ENCODE assay signal across 23 cellular contexts in genomic region chr7:96306385-96307125, GRCh38. TPM values are rescaled to one million over a fixed set of nuclear protein-coding genes. Genes with fewer than 3 reads are reported as not detected.
DNase-seq lines count a peak whose midpoint lies in the region; ATAC-seq and TF ChIP-seq lines count a peak whose summit lies in the region.
"Had no signal": no experiment of that assay in that cellular context is flagged by ENCODE, and none has a peak within 500 bp of the region (broad histone marks: within the 10 kb centered on the region; RNA-seq: fewer than 3 reads in every experiment).

No MANE protein-coding gene starts in this region.

- peaks cover 49% of the 10 kb centered on the region for H3K79me2 ChIP-seq in mesendoderm (ENCODE audit: control insufficient read depth, insufficient read depth, low read length)

- H2AK5ac ChIP-seq in mesendoderm (ENCODE audit: low read length) = no peak overlapping the region

- no peaks in the 10 kb centered on the region for H3K27me3 Mint-ChIP-seq in CD14-positive monocyte (ENCODE audit: low read depth in 3 of 3)
- H3K27me3 Mint-ChIP-seq: activated naive CD4-positive, alpha-beta T cell treated with anti-CD3 and anti-CD28 coated beads, Interleukin-2, amount 10 ng/mL, durations not matched to agents 7 days and 5 days; activated T-cell treated with anti-CD3 and anti-CD28 coated beads, Interleukin-2, amount 50 U/mL, for 24 hours; effector memory CD8-positive, alpha-beta T cell; memory B cell; naive thymus-derived CD8-positive, alpha-beta T cell had no signal

- H3K23ac ChIP-seq in mesendoderm (ENCODE audit: low read length) = no peak overlapping the region

- H3K9ac ChIP-seq in mesendoderm (ENCODE audit: low read length) = no peak overlapping the region

- no peak overlapping the region for H2BK15ac ChIP-seq in mesendoderm (replicated peaks; ENCODE audit: low read depth)

- H3K27ac Mint-ChIP-seq in CD14-positive monocyte = peak overlapping the region; percentile 3 to 78 (median 48)
- H3K27ac Mint-ChIP-seq: activated naive CD4-positive, alpha-beta T cell treated with anti-CD3 and anti-CD28 coated beads, Interleukin-2, amount 10 ng/mL, durations not matched to agents 7 days and 5 days; activated T-cell treated with anti-CD3 and anti-CD28 coated beads, Interleukin-2, amount 50 U/mL, for 24 hours; CD8-positive, alpha-beta T cell; memory B cell had no signal

- H3K27me3 ChIP-seq in mesendoderm (ENCODE audit: insufficient read depth, low read length, poor library complexity) = no peaks in the 10 kb centered on the region
- H3K27me3 ChIP-seq: esophagus squamous epithelium, ovary had no signal

- H3K79me1 ChIP-seq in mesendoderm (ENCODE audit: low read length) = peaks cover 27% of the 10 kb centered on the region

- H4K5ac ChIP-seq in mesendoderm (ENCODE audit: low read length) = no peak overlapping the region

- H3K4me2 ChIP-seq in mesendoderm (ENCODE audit: low read length) = no peak overlapping the region

- intact Hi-C loops in CD14-positive monocyte (cut with micrococcal nuclease) = no loop called here

- no peaks in the 10 kb centered on the region for H3K9me3 Mint-ChIP-seq in CD14-positive monocyte
- H3K9me3 Mint-ChIP-seq: activated naive CD4-positive, alpha-beta T cell treated with anti-CD3 and anti-CD28 coated beads, Interleukin-2, amount 10 ng/mL, durations not matched to agents 7 days and 5 days; activated T-cell treated with anti-CD3 and anti-CD28 coated beads, Interleukin-2, amount 50 U/mL, for 24 hours; CD8-positive, alpha-beta T cell; effector memory CD8-positive, alpha-beta T cell; memory B cell; naive thymus-derived CD8-positive, alpha-beta T cell had no signal

- no peak overlapping the region for H3K27ac ChIP-seq in mesendoderm (ENCODE audit: low read depth, low read length)
- H3K27ac ChIP-seq: esophagus squamous epithelium, ovary, thoracic aorta had no signal

- peaks cover 7% of the 10 kb centered on the region for H3K4me1 ChIP-seq in mesendoderm (ENCODE audit: control insufficient read depth, low read depth, low read length)

- H3K4me3 Mint-ChIP-seq in CD14-positive monocyte = no peak overlapping the region
- H3K4me3 Mint-ChIP-seq: activated naive CD4-positive, alpha-beta T cell treated with anti-CD3 and anti-CD28 coated beads, Interleukin-2, amount 10 ng/mL, durations not matched to agents 7 days and 5 days; activated T-cell treated with anti-CD3 and anti-CD28 coated beads, Interleukin-2, amount 50 U/mL, for 24 hours; CD8-positive, alpha-beta T cell; effector memory CD8-positive, alpha-beta T cell; memory B cell; naive thymus-derived CD8-positive, alpha-beta T cell had no signal

- H3K4me1 Mint-ChIP-seq in CD14-positive monocyte = peaks cover 27% of the 10 kb centered on the region

- no peak overlapping the region for H3K18ac ChIP-seq in mesendoderm (ENCODE audit: low read length)

- H4K8ac ChIP-seq in mesendoderm (ENCODE audit: low read depth, low read length) = no peak overlapping the region

- no CpG with 5 or more reads among the region's 8 CpGs for WGBS in mesendoderm (ENCODE audit: extremely low coverage, insufficient coverage, low lambda C conversion rate)

- H3K36me3 ChIP-seq in mesendoderm (ENCODE audit: control insufficient read depth, insufficient read depth, low read length) = no peaks in the 10 kb centered on the region
- H3K36me3 ChIP-seq: esophagus squamous epithelium, ovary, thoracic aorta had no signal

- H2BK5ac ChIP-seq in mesendoderm (ENCODE audit: low read length) = no peak overlapping the region

- H3K56ac ChIP-seq in mesendoderm (ENCODE audit: low read length) = no peak overlapping the region

- peaks cover 4 to 31% of the 10 kb centered on the region in 2 donors for H3K36me3 Mint-ChIP-seq in CD14-positive monocyte

- no peak overlapping the region for H3K4me3 ChIP-seq in mesendoderm (ENCODE audit: low read length)
- H3K4me3 ChIP-seq: esophagus squamous epithelium, ovary, thoracic aorta had no signal

- H2BK120ac ChIP-seq in mesendoderm (ENCODE audit: low read depth, low read length) = no peak overlapping the region

- peak; percentile 37 for ATAC-seq in HG03460 (IDR thresholded peaks at IDR 0.05; ENCODE audit: unreplicated experiment)
- ATAC-seq in HG03039 (IDR thresholded peaks at IDR 0.05; ENCODE audit: unreplicated experiment) = no peak
- ATAC-seq in HG02759 (IDR thresholded peaks at IDR 0.05; ENCODE audit: unreplicated experiment) = no peak
- ATAC-seq: CD8-positive, alpha-beta T cell; effector memory CD8-positive, alpha-beta T cell; naive thymus-derived CD8-positive, alpha-beta T cell; right cardiac atrium; Right ventricle myocardium inferior had no signal

- DNase-seq in CD14-positive monocyte (ENCODE audit: low spot score) (no peak), SKM-1 treated with dmso at 0.1 percent for 144 hours (lab: John Stamatoyannopoulos, UW; ENCODE audit: unreplicated experiment) (peak; percentile 82), mesendoderm (no peak), C1 segment of cervical spinal cord (lab: John Stamatoyannopoulos, UW) (no peak)
- no peak for DNase-seq in activated CD4-positive, alpha-beta T cell treated with anti-CD3 and anti-CD28 coated beads, Interleukin-2, amount 50 U/mL, for 48 hours
- DNase-seq: activated naive CD4-positive, alpha-beta T cell treated with anti-CD3 and anti-CD28 coated beads, Interleukin-2, amount 10 ng/mL, durations not matched to agents 7 days and 5 days; activated T-cell treated with anti-CD3 and anti-CD28 coated beads, Interleukin-2, amount 50 U/mL, for 24 hours; CD8-positive, alpha-beta T cell; effector memory CD8-positive, alpha-beta T cell; esophagus squamous epithelium; naive thymus-derived CD8-positive, alpha-beta T cell; NCI-H1436 treated with DMSO at 0.1 percent for 48 hours; NCI-H526; ovary; right cardiac atrium; stimulated activated CD4-positive, alpha-beta T cell treated with anti-CD3 and anti-CD28 coated beads, Interleukin-15, amount 100 ng/mL, for 24 hours; T-helper 1 cell had no signal

- TF ChIP-seq CTCF in CD14-positive monocyte (IDR thresholded peaks at IDR 0.05) = no peak

- peak overlapping the region; percentile 9 for H3K4ac ChIP-seq in mesendoderm (ENCODE audit: low read depth, low read length)

RNA-seq across cellular contexts. Expression of gene SLC25A13, which starts 15.3 kb away (rescaled TPM):
- polyA plus RNA-seq in CD14-positive monocyte = 10 to 100 TPM; 12.7 to 14.4 TPM
- 61.0 TPM for polyA plus RNA-seq in mesendoderm (2013, experiment 1 of 2)
- polyA plus RNA-seq in mesendoderm (2013, experiment 2 of 2) = 62.3 TPM
